8 cellular contexts compared by ENCODE assay signal in the genomic region with DNA sequence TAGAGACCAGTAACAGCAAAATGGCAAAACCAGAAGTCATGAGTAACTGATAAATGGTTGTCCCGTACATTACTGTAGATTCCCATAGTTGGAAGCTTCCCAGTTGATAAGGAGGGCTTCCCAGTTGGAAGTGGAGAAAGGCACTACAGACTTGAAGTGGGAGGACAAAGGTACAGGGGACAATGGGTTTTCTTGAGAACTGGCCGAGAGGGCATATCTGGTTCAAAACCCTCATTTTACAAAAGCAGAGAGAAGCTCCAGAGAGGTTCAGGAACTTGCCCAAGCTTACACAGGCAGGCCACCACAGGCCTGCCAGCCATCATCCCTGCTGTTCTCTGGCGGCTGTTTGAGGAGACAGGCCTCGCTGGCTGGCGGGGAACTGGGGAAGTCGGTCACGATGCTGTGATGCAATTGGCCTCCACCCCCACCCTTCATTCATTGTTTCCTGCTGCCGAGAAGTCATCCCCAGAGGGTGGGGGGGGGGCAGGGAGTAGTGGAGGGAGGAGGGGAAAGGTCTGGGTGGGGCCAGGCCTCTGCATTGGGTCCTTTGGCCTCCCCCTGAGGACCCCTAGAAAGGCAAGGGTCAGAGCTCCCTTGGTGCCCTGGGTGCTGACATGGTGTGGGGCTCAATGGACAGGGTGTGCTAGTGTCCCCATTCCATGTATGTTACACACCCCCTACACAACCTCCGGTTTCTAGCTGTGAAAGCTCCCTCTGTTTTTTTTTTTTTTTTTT. TPM values are rescaled to one million over a fixed set of nuclear protein-coding genes. Genes with fewer than 3 reads are reported as not detected.
DNase-seq lines count a peak whose midpoint lies in the region; ATAC-seq lines count a peak whose summit lies in the region.

No MANE protein-coding gene starts in this region.

- intact Hi-C loops in activated CD4-positive, alpha-beta T cell treated with anti-CD3 and anti-CD28 coated beads for 36 hours (cut with DNase I, micrococcal nuclease) = loop anchor here (1.0 to 10.0 kb wide), 5 partner anchors 76 to 1187 kb away; partner anchors contain the start of genes MFSD11 (in 1 of the 2), SRSF2 (in 1 of the 2) and WBP2 (in 1 of the 2)

- no peaks in the 10 kb centered on the region for H3K36me3 ChIP-seq in HUES64 (ENCODE audit: insufficient read depth, low read length)

- no peak overlapping the region for H3K4me3 ChIP-seq in HUES64 (ENCODE audit: low read length)

- WGBS in HUES64 = 54% methylated on average over 5 of the region's 9 CpGs

- DNase-seq in AG08395 (ENCODE audit: low spot score) = peak; percentile 77
- DNase-seq in activated CD4-positive, alpha-beta T cell treated with anti-CD3 and anti-CD28 coated beads for 36 hours = peak; percentile 91
- peak; percentile 86 to 87 for DNase-seq in lung microvascular endothelial cell (ENCODE audit: low read depth in 2 of 2)
- DNase-seq in stimulated activated CD8-positive, alpha-beta memory T cell treated with anti-CD3 and anti-CD28 coated beads, Interleukin-15, amount 100 ng/mL, for 48 hours (ENCODE audit: low read depth in 2 of 2) = peak; percentile 73 to 78
- no peak for DNase-seq in HT-29 (ENCODE audit: low spot score)

- peaks cover 57% of the 10 kb centered on the region for H3K36me3 Mint-ChIP-seq in activated CD4-positive, alpha-beta T cell treated with anti-CD3 and anti-CD28 coated beads for 36 hours (ENCODE audit: low read depth)

- H3K9ac ChIP-seq in HUES64 (ENCODE audit: low read depth, low read length) = peak overlapping the region; percentile 47

- no peaks in the 10 kb centered on the region for H3K9me3 ChIP-seq in HUES64 (ENCODE audit: insufficient read depth, low read depth, low read length)

- ATAC-seq in activated CD4-positive, alpha-beta T cell treated with anti-CD3 and anti-CD28 coated beads for 36 hours = peak; percentile 3
- ATAC-seq in HG03565 (IDR thresholded peaks at IDR 0.05; ENCODE audit: unreplicated experiment) = no peak

- peak overlapping the region; percentile 96 for H3K4me3 Mint-ChIP-seq in activated CD4-positive, alpha-beta T cell treated with anti-CD3 and anti-CD28 coated beads for 36 hours

- H3K4me1 ChIP-seq in HUES64 (ENCODE audit: insufficient read depth, low read length) = peaks cover 34% of the 10 kb centered on the region

- POLR2A ChIA-PET in activated CD4-positive, alpha-beta T cell treated with anti-CD3 and anti-CD28 coated beads for 36 hours (lab: Charles Lee) = interaction anchor here (0.9 to 5.1 kb wide), 13 partner anchors 12 to 488 kb away, joined by 3 to 36 read pairs (median 5); partner anchors contain the start of genes FOXJ1 and SRP68

- peak overlapping the region; percentile 53 for H3K27ac ChIP-seq in HUES64 (ENCODE audit: low read depth, low read length)
- peak overlapping the region; percentile 47 for H3K27ac ChIP-seq in cingulate gyrus (ENCODE audit: low read depth, low read length)

- H3K4me1 Mint-ChIP-seq in activated CD4-positive, alpha-beta T cell treated with anti-CD3 and anti-CD28 coated beads for 36 hours = peaks cover 56% of the 10 kb centered on the region

- no peaks in the 10 kb centered on the region for H3K27me3 ChIP-seq in HUES64 (ENCODE audit: insufficient read depth, low read length)

- CTCF ChIA-PET in activated CD4-positive, alpha-beta T cell treated with anti-CD3 and anti-CD28 coated beads for 36 hours (lab: Charles Lee) = interaction anchor here (0.5 to 1.8 kb wide), 10 partner anchors 10 to 1185 kb away, joined by 3 to 7 read pairs (median 3); no protein-coding TSS in a partner anchor

- no peaks in the 10 kb centered on the region for H3K9me3 Mint-ChIP-seq in activated CD4-positive, alpha-beta T cell treated with anti-CD3 and anti-CD28 coated beads for 36 hours (ENCODE audit: low read depth)

- no peaks in the 10 kb centered on the region for H3K27me3 Mint-ChIP-seq in activated CD4-positive, alpha-beta T cell treated with anti-CD3 and anti-CD28 coated beads for 36 hours

- peak overlapping the region; percentile 100 for H3K27ac Mint-ChIP-seq in activated CD4-positive, alpha-beta T cell treated with anti-CD3 and anti-CD28 coated beads for 36 hours

RNA-seq across cellular contexts. Expression of gene UBALD2, which starts 3.0 kb away (rescaled TPM):
- polyA plus RNA-seq in HUES64 (2013, experiment 1 of 2) = 15.2 TPM
- 22.7 TPM for polyA plus RNA-seq in HUES64 (2013, experiment 2 of 2)
- total RNA-seq in activated CD4-positive, alpha-beta T cell treated with anti-CD3 and anti-CD28 coated beads for 36 hours = 100 to 1,000 TPM; 299 to 639 TPM
- 6.3 and 8.3 TPM in 2 replicates for total RNA-seq in lung microvascular endothelial cell
- 63.7 and 72.5 TPM in 2 replicates for total RNA-seq in HT-29 (2014; rRNA removed; shearing (Covaris generic))

RNA-seq across cellular contexts. Expression of gene RNF157, which starts 27.9 kb away (rescaled TPM):
- polyA plus RNA-seq in HUES64 (2013, experiment 1 of 2) = 5.7 TPM
- 11.3 TPM for polyA plus RNA-seq in HUES64 (2013, experiment 2 of 2)
- 10 to 100 TPM; 24.0 to 39.4 TPM for total RNA-seq in activated CD4-positive, alpha-beta T cell treated with anti-CD3 and anti-CD28 coated beads for 36 hours
- 0.20 and 0.22 TPM in 2 replicates for total RNA-seq in lung microvascular endothelial cell
- total RNA-seq in HT-29 (2014; rRNA removed; shearing (Covaris generic)) = 1.3 and 3.9 TPM in 2 replicates

RNA-seq across cellular contexts. Expression of gene QRICH2, which starts 39.9 kb away (rescaled TPM):
- polyA plus RNA-seq in HUES64 (2013, experiment 1 of 2) = 1.9 TPM
- 1.3 TPM for polyA plus RNA-seq in HUES64 (2013, experiment 2 of 2)
- 1 to 10 TPM in 1 of 2 experiments, under 1 TPM in 1; 0.63 to 1.2 TPM for total RNA-seq in activated CD4-positive, alpha-beta T cell treated with anti-CD3 and anti-CD28 coated beads for 36 hours
- 5.2 and 12.1 TPM in 2 replicates for total RNA-seq in lung microvascular endothelial cell
- total RNA-seq in HT-29 (2014; rRNA removed; shearing (Covaris generic)) = 0.05 and 0.18 TPM in 2 replicates
